ENCODE assay signal across 8 cellular contexts in genomic region chr6:119129148-119129967, GRCh38.
DNase-seq lines count a peak whose midpoint lies in the region; TF ChIP-seq lines count a peak whose summit lies in the region.

No MANE protein-coding gene starts in this region.

- H3K36me3 ChIP-seq in endocrine pancreas (ENCODE audit: control insufficient read depth, insufficient read depth, low read length), result no peaks in the 10 kb centered on the region

- no peaks in the 10 kb centered on the region for H3K4me1 ChIP-seq in endocrine pancreas (ENCODE audit: control insufficient read depth, insufficient read depth, low read length)

- H3K4me3 ChIP-seq in LNCaP clone FGC (ENCODE audit: low read depth, low read length) (no peak overlapping the region), endocrine pancreas (ENCODE audit: control insufficient read depth, insufficient read depth, low read length) (peak overlapping the region; percentile 59)

- H3K27me3 ChIP-seq in endocrine pancreas (ENCODE audit: control insufficient read depth, insufficient read depth, low read length), result no peaks in the 10 kb centered on the region

- CTCF ChIA-PET in RWPE1 (lab: Yijun Ruan, JAX), result interaction anchor here (0.6 to 1.6 kb wide), 19 partner anchors 18 to 1420 kb away, joined by 3 to 10 read pairs (median 3); no protein-coding TSS in a partner anchor

- peak; percentile 36 for DNase-seq in stimulated activated CD4-positive, alpha-beta T cell treated with anti-CD3 and anti-CD28 coated beads, Interleukin-4, amount 100 ng/mL, for 24 hours
- DNase-seq in stimulated activated CD4-positive, alpha-beta T cell treated with anti-CD3 and anti-CD28 coated beads, Interleukin-12 subunit alpha, Interleukin-12 subunit beta, amount 100 ng/mL, for 4 hours, result no peak
- DNase-seq in HCEC 1CT (peak; percentile 72), LNCaP clone FGC (ENCODE audit: low read depth) (peak; percentile 53), RWPE1 (ENCODE audit: low spot score) (peak; percentile 38), midbrain (lab: John Stamatoyannopoulos, UW) (peak; percentile 70)
- no peak for DNase-seq in effector CD8-positive, alpha-beta T cell (lab: John Stamatoyannopoulos, UW)

- no peaks in the 10 kb centered on the region for H3K9me3 ChIP-seq in endocrine pancreas (ENCODE audit: control insufficient read depth, low read length)

- no peak overlapping the region for H3K27ac ChIP-seq in RWPE1

- peak; percentile 73 for TF ChIP-seq CTCF in LNCaP clone FGC (IDR thresholded peaks at IDR 0.05; ENCODE audit: control insufficient read depth, extremely low read depth, insufficient read depth)
- TF ChIP-seq CTCF in RWPE1 (conservative IDR thresholded peaks at IDR 0.05; ENCODE audit: low read depth), result peak; percentile 86

- POLR2A ChIA-PET in RWPE1 (lab: Yijun Ruan, JAX; ENCODE audit: low non-redundant PET), result no interaction called here

- H3K9ac ChIP-seq in endocrine pancreas (ENCODE audit: control insufficient read depth, insufficient read depth, low read length), result no peak overlapping the region

Comparison
In these comparisons a context has a peak if more than half of its experiments do, and no peak if none do; other contexts are left out.
1. DNase-seq: peak in stimulated activated CD4-positive, alpha-beta T cell treated with anti-CD3 and anti-CD28 coated beads, Interleukin-4, amount 100 ng/mL, for 24 hours (single experiment), HCEC 1CT (single experiment), LNCaP clone FGC (single experiment), RWPE1 (single experiment) and midbrain (single experiment); none in stimulated activated CD4-positive, alpha-beta T cell treated with anti-CD3 and anti-CD28 coated beads, Interleukin-12 subunit alpha, Interleukin-12 subunit beta, amount 100 ng/mL, for 4 hours (single experiment) and effector CD8-positive, alpha-beta T cell (single experiment).